Comparison of ENCODE assay signal across 33 cellular contexts in genomic region chr6:128860782-128861181, GRCh38. TPM values are rescaled to one million over a fixed set of nuclear protein-coding genes. Genes with fewer than 3 reads are reported as not detected.
"Had no signal": no experiment of that assay in that cellular context is flagged by ENCODE, and none has a peak within 500 bp of the region (broad histone marks: within the 10 kb centered on the region; RNA-seq: fewer than 3 reads in every experiment).

No MANE protein-coding gene starts in this region.

- DNase-seq: activated effector memory CD4-positive, alpha-beta T cell treated with anti-CD3 and anti-CD28 coated beads, Interleukin-2, amount 50 U/mL, for 16 hours; activated effector memory CD4-positive, alpha-beta T cell treated with Interleukin-2 at 50 U/mL for 16 hours; activated gamma-delta T cell; activated gamma-delta T cell treated with Interleukin-2 at 50 U/mL for 16 hours; activated naive CD4-positive, alpha-beta T cell; activated naive CD4-positive, alpha-beta T cell treated with anti-CD3 and anti-CD28 coated beads for 36 hours; activated naive CD4-positive, alpha-beta T cell treated with anti-CD3 and anti-CD28 coated beads, Interleukin-2, amount 10 ng/mL, durations not matched to agents 7 days and 5 days; activated naive CD4-positive, alpha-beta T cell treated with anti-CD3 and anti-CD28 coated beads, Interleukin-2, amount 50 U/mL, for 16 hours; activated naive CD4-positive, alpha-beta T cell treated with Interleukin-2 at 50 U/mL for 16 hours; activated naive CD8-positive, alpha-beta T cell treated with anti-CD3 and anti-CD28 coated beads for 36 hours; activated naive CD8-positive, alpha-beta T cell treated with anti-CD3 and anti-CD28 coated beads, Interleukin-2, amount 10 ng/mL, durations not matched to agents 7 days and 5 days; activated naive CD8-positive, alpha-beta T cell treated with anti-CD3 and anti-CD28 coated beads, Interleukin-2, amount 50 U/mL, for 24 hours; activated T-cell treated with anti-CD3 and anti-CD28 coated beads, Interleukin-2, amount 50 U/mL, for 1 hour; activated T-cell treated with anti-CD3 and anti-CD28 coated beads, Interleukin-2, amount 50 U/mL, for 24 hours; activated T-cell treated with anti-CD3 and anti-CD28 coated beads, Interleukin-2, amount 50 U/mL, for 4 hours; activated T-cell treated with anti-CD3 and anti-CD28 coated beads, Interleukin-2, amount 50 U/mL, for 48 hours; activated T-cell treated with anti-CD3 and anti-CD28 coated beads, Interleukin-2, amount 50 U/mL, for 72 hours; adrenal gland; amygdala; anterior cingulate cortex; aorta; body of pancreas; brain microvascular endothelial cell; caudate nucleus; central memory CD4-positive, alpha-beta T cell; cerebellar nuclear complex had no signal

- H3K9me3 ChIP-seq: adrenal gland, body of pancreas had no signal

- H3K4me3 ChIP-seq: adrenal gland, ascending aorta, body of pancreas, breast epithelium, cardiac muscle cell had no signal

- H3K36me3 ChIP-seq: adrenal gland, ascending aorta, brain microvascular endothelial cell, breast epithelium, cardiac muscle cell had no signal

- H3K4me1 ChIP-seq: adrenal gland, ascending aorta, body of pancreas, breast epithelium had no signal

- H3K27me3 ChIP-seq: adrenal gland, ascending aorta, body of pancreas, brain microvascular endothelial cell, breast epithelium, cardiac muscle cell had no signal

- H3K27ac ChIP-seq: adrenal gland, ascending aorta, body of pancreas, brain microvascular endothelial cell, breast epithelium, cardiac muscle cell had no signal

- ATAC-seq: activated naive CD4-positive, alpha-beta T cell treated with anti-CD3 and anti-CD28 coated beads, Interleukin-2, amount 50 U/mL, for 72 hours; activated naive CD8-positive, alpha-beta T cell treated with anti-CD3 and anti-CD28 coated beads, Interleukin-2, amount 50 U/mL, for 24 hours; activated T-cell treated with anti-CD3 and anti-CD28 coated beads, Interleukin-2, amount 50 U/mL, for 4 hours; activated T-cell treated with anti-CD3 and anti-CD28 coated beads, Interleukin-2, amount 50 U/mL, for 72 hours; activated T-helper 17 cell treated with anti-CD3 and anti-CD28 coated beads, Interleukin-2, amount 50 U/mL, for 72 hours; body of pancreas had no signal

- FAIRE-seq: astrocyte, bronchial epithelial cell had no signal

RNA-seq across cellular contexts. Expression of gene LAMA2, which starts 22.2 kb away (rescaled TPM):
- total RNA-seq: activated naive CD8-positive, alpha-beta T cell treated with anti-CD3 and anti-CD28 coated beads, Interleukin-2, amount 10 ng/mL, durations not matched to agents 7 days and 5 days had no signal
